1 cellular context compared by ENCODE assay signal in the genomic region with DNA sequence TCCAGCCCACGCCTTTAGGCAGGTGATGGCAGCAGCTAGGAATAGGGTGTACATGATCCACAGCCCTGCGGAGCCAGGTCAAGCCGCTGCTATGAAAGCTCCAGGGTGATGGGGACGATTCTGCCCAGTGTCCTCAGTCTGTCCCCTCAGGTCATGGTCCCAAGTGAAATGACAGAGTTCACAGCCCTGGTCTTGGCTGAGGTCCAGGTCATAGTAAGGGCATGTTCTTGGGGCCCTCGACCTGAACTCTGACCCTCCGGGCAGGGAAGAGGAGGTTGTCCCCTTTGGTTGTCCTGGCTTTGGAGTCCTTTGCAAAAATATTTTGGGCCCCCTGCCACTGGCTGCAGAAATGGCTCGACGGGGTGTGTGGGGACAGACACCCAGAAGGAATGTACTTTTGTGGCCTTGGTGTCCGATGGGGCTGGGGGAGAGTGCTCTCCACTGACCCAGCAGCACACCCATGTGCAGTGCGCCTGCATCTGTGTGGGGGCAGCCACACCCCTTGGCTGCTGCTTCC.
TF ChIP-seq lines count a peak whose summit lies in the region.

No MANE protein-coding gene starts in this region.

TF ChIP-seq in HepG2, 621 proteins besides CTCF, POLR2A, EP300 and RAD21 (continued from another document and continues in another):
- TF ChIP-seq TBX3 (IDR thresholded peaks at IDR 0.05; ENCODE audit: borderline replicate concordance) (no peak), LCORL (IDR thresholded peaks at IDR 0.05) (no peak), LCORL (CRISPR knock-in tag; IDR thresholded peaks at IDR 0.05) (peak; percentile 60; the same call in 1 of the 2 replicates), SP4 (CRISPR knock-in tag; IDR thresholded peaks at IDR 0.05) (0 out of 2 replicates have a peak, but pooled peaks have one; percentile 22), ZNF232 (CRISPR knock-in tag; IDR thresholded peaks at IDR 0.05; ENCODE audit: borderline replicate concordance) (no peak), ASH2L (IDR thresholded peaks at IDR 0.05; ENCODE audit: insufficient read length, low read depth, low read length) (no peak), KDM4B (CRISPR knock-in tag; IDR thresholded peaks at IDR 0.05) (no peak), ZNF687 (CRISPR knock-in tag; IDR thresholded peaks at IDR 0.05) (peak; percentile 60), ZKSCAN5 (CRISPR knock-in tag; IDR thresholded peaks at IDR 0.05) (no peak), NKX3-1 (CRISPR knock-in tag; IDR thresholded peaks at IDR 0.05) (no peak), MED1 (CRISPR knock-in tag; IDR thresholded peaks at IDR 0.05) (no peak; the same call in 1 of the 2 replicates), ZNF781 (CRISPR knock-in tag; IDR thresholded peaks at IDR 0.05; ENCODE audit: borderline replicate concordance, not compliant biosample characterization) (no peak), ZNF564 (CRISPR knock-in tag; IDR thresholded peaks at IDR 0.05) (no peak), MXD3 (CRISPR knock-in tag; IDR thresholded peaks at IDR 0.05) (0 out of 2 replicates have a peak, but pooled peaks have one; percentile 17), ZBTB37 (CRISPR knock-in tag; IDR thresholded peaks at IDR 0.05) (no peak), ZNF629 (CRISPR knock-in tag; conservative IDR thresholded peaks at IDR 0.05) (no peak), GPBP1L1 (CRISPR knock-in tag; IDR thresholded peaks at IDR 0.05) (no peak), ZBTB14 (CRISPR knock-in tag; IDR thresholded peaks at IDR 0.05) (no peak), PAWR (CRISPR knock-in tag; IDR thresholded peaks at IDR 0.05; ENCODE audit: borderline replicate concordance) (no peak), SMAD9 (CRISPR knock-in tag; IDR thresholded peaks at IDR 0.05) (no peak), ZNF142 (CRISPR knock-in tag; IDR thresholded peaks at IDR 0.05) (no peak), TBX2 (CRISPR knock-in tag; IDR thresholded peaks at IDR 0.05; ENCODE audit: borderline replicate concordance) (no peak), ZNF446 (CRISPR knock-in tag; IDR thresholded peaks at IDR 0.05) (no peak), ZC3H4 (CRISPR knock-in tag; IDR thresholded peaks at IDR 0.05; ENCODE audit: borderline replicate concordance) (0 out of 2 replicates have a peak, but pooled peaks have one; percentile 13), MEIS1 (CRISPR knock-in tag; IDR thresholded peaks at IDR 0.05; ENCODE audit: borderline replicate concordance) (no peak), ZBTB42 (CRISPR knock-in tag; IDR thresholded peaks at IDR 0.05) (no peak), EHMT2 (IDR thresholded peaks at IDR 0.05; ENCODE audit: borderline replicate concordance, low read depth, low read length) (no peak), FOXK1 (CRISPR knock-in tag; IDR thresholded peaks at IDR 0.05; ENCODE audit: borderline replicate concordance, low read depth) (no peak), GFI1 (CRISPR knock-in tag; IDR thresholded peaks at IDR 0.05; ENCODE audit: borderline replicate concordance) (no peak), NFIB (CRISPR knock-in tag; IDR thresholded peaks at IDR 0.05; ENCODE audit: borderline replicate concordance) (no peak), ZNF547 (CRISPR knock-in tag; IDR thresholded peaks at IDR 0.05) (0 out of 2 replicates have a peak, but pooled peaks have one; percentile 52), ARID2 (CRISPR knock-in tag; IDR thresholded peaks at IDR 0.05; ENCODE audit: borderline replicate concordance) (no peak), ZFP90 (CRISPR knock-in tag; IDR thresholded peaks at IDR 0.05; ENCODE audit: borderline replicate concordance) (0 out of 2 replicates have a peak, but pooled peaks have one; percentile 37), KMT2A (CRISPR knock-in tag; IDR thresholded peaks at IDR 0.05) (no peak), CENPX (CRISPR knock-in tag; IDR thresholded peaks at IDR 0.05) (no peak), ZNF138 (CRISPR knock-in tag; IDR thresholded peaks at IDR 0.05; ENCODE audit: low read depth) (no peak), ZNF792 (CRISPR knock-in tag; IDR thresholded peaks at IDR 0.05) (no peak)
- TF ChIP-seq, protein P1, sequence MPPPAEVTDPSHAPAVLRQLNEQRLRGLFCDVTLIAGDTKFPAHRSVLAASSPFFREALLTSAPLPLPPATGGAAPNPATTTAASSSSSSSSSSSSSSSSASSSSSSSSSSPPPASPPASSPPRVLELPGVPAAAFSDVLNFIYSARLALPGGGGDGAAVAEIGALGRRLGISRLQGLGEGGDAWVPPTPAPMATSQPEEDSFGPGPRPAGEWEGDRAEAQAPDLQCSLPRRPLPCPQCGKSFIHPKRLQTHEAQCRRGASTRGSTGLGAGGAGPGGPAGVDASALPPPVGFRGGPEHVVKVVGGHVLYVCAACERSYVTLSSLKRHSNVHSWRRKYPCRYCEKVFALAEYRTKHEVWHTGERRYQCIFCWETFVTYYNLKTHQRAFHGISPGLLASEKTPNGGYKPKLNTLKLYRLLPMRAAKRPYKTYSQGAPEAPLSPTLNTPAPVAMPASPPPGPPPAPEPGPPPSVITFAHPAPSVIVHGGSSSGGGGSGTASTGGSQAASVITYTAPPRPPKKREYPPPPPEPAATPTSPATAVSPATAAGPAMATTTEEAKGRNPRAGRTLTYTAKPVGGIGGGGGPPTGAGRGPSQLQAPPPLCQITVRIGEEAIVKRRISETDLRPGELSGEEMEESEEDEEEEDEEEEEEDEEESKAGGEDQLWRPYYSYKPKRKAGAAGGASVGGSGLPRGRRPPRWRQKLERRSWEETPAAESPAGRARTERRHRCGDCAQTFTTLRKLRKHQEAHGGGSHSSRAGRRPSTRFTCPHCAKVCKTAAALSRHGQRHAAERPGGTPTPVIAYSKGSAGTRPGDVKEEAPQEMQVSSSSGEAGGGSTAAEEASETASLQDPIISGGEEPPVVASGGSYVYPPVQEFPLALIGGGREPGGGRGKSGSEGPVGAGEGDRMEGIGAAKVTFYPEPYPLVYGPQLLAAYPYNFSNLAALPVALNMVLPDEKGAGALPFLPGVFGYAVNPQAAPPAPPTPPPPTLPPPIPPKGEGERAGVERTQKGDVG (CRISPR knock-in tag; IDR thresholded peaks at IDR 0.05; ENCODE audit: borderline replicate concordance), result peak; percentile 48; the same call in 1 of the 2 replicates
- TF ChIP-seq, protein P2, sequence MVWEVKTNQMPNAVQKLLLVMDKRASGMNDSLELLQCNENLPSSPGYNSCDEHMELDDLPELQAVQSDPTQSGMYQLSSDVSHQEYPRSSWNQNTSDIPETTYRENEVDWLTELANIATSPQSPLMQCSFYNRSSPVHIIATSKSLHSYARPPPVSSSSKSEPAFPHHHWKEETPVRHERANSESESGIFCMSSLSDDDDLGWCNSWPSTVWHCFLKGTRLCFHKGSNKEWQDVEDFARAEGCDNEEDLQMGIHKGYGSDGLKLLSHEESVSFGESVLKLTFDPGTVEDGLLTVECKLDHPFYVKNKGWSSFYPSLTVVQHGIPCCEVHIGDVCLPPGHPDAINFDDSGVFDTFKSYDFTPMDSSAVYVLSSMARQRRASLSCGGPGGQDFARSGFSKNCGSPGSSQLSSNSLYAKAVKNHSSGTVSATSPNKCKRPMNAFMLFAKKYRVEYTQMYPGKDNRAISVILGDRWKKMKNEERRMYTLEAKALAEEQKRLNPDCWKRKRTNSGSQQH (CRISPR knock-in tag; IDR thresholded peaks at IDR 0.05; ENCODE audit: low read depth), result no peak
